ENCODE assay signal across 8 cellular contexts in genomic region chr12:123271182-123271491, GRCh38.
DNase-seq lines count a peak whose midpoint lies in the region; TF ChIP-seq lines count a peak whose summit lies in the region.

No MANE protein-coding gene starts in this region.

- H3K27ac ChIP-seq in caudate nucleus (ENCODE audit: low read depth, low read length): no peak overlapping the region

- peak overlapping the region; percentile 80 for H3K4me3 ChIP-seq in HFF-Myc (replicated peaks; ENCODE audit: low read depth, low read length)

- TF ChIP-seq CTCF in GM12872 (IDR thresholded peaks at IDR 0.05; ENCODE audit: insufficient read depth, low read depth, low read length) (peak; percentile 52; the same call in 1 of the 3 replicates), HFF-Myc (IDR thresholded peaks at IDR 0.05; ENCODE audit: low read depth, low read length, missing control alignments) (peak; percentile 12)

- no peak for DNase-seq in HFF-Myc (ENCODE audit: extremely low read depth, low read depth)
- DNase-seq in NCI-H1105 treated with DMSO at 0.1 percent for 48 hours (lab: John Stamatoyannopoulos, UW): peak; percentile 30
- peak; percentile 36 for DNase-seq in activated CD4-positive, CD25-positive, alpha-beta regulatory T cell treated with anti-CD3 and anti-CD28 coated beads, Interleukin-2, amount 50 U/mL, for 16 hours (ENCODE audit: low read depth, low spot score)
- DNase-seq in caudate nucleus (lab: John Stamatoyannopoulos, UW): peak in 53 of 61 donors; percentile 19 to 81 (median 55)
- peak; percentile 69 for DNase-seq in kidney tubule cell (ENCODE audit: low spot score)
- peak; percentile 68 for DNase-seq in stimulated activated CD4-positive, alpha-beta T cell treated with anti-CD3 and anti-CD28 coated beads, Interleukin-2, amount 100 ng/mL, for 4 hours (ENCODE audit: low read depth)
- no peak for DNase-seq in DMS114 treated with DMSO at 0.1 percent for 48 hours (lab: John Stamatoyannopoulos, UW; ENCODE audit: unreplicated experiment)

Comparison
In these comparisons a context has a peak if more than half of its experiments do, and no peak if none do; other contexts are left out.
1. DNase-seq: peak in NCI-H1105 treated with DMSO at 0.1 percent for 48 hours (single experiment), activated CD4-positive, CD25-positive, alpha-beta regulatory T cell treated with anti-CD3 and anti-CD28 coated beads, Interleukin-2, amount 50 U/mL, for 16 hours (single experiment), caudate nucleus (53 of 61), kidney tubule cell (single experiment) and stimulated activated CD4-positive, alpha-beta T cell treated with anti-CD3 and anti-CD28 coated beads, Interleukin-2, amount 100 ng/mL, for 4 hours (single experiment); none in HFF-Myc (single experiment) and DMS114 treated with DMSO at 0.1 percent for 48 hours (single experiment).